ENCODE assay signal across 16 cellular contexts in the genomic region with DNA sequence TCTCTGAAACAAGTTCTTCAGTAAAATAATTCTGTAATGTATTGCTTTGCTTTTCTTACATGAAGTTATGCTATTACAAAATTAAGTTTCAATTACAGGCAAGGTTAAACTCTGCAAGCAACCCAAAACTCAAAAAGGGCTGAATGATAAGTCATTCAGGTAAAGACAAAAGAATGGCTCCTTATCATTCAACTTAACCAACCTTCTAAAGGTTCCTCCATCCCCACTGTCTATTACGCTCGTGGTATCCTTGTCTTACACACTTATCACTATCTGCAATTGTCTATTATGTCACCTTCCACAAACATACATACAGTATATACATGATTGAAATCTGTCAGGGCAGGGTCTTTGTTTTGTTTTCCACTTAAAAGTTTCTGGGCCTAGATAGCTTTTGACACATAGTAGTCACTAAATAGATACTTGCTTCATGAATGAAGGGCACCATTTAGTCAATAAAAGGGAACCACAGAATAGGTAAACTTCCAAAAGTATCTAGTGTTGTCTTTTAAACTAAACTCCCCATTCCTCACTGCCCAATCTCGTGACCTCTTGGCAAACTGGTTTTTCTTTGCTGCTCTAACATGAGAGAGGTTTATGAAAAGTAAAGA. TPM values are rescaled to one million over a fixed set of nuclear protein-coding genes. Genes with fewer than 3 reads are reported as not detected.
A peak's percentile ranks its signal among the peaks of the same experiment; 100 is the strongest.
DNase-seq lines count a peak whose midpoint lies in the region; ATAC-seq and TF ChIP-seq lines count a peak whose summit lies in the region.
"Had no signal": no experiment of that assay in that cellular context is flagged by ENCODE, and none has a peak within 500 bp of the region (broad histone marks: within the 10 kb centered on the region; RNA-seq: fewer than 3 reads in every experiment).

No MANE protein-coding gene starts in this region.

- BruUV-seq in MCF 10A (replicated peaks; lab: Mats Ljungman, UMichigan) (no TSS peak), mammary epithelial cell (replicated peaks; lab: Mats Ljungman, UMichigan) (no TSS peak), IMR-90 (replicated peaks; lab: Mats Ljungman, UMichigan) (no TSS peak)

- no peak overlapping the region for H4K8ac ChIP-seq in IMR-90 (ENCODE audit: low read depth in 2 of 2, low read length in 2 of 2)

- H2BK5ac ChIP-seq in IMR-90 (ENCODE audit: low read depth, low read length, poor library complexity, severe bottlenecking) = no peak overlapping the region

- 95% methylated on average over 3 of the region's 3 CpGs for WGBS in mammary epithelial cell (ENCODE audit: low coverage, missing lambda C conversion rate)
- WGBS in IMR-90 (ENCODE audit: extremely low coverage in 2 of 2, insufficient read length in 1 of 2), 2 experiments = no CpG with 5 or more reads among the region's 3 CpGs

- no peaks in the 10 kb centered on the region for H3K27me3 Mint-ChIP-seq in MCF 10A (ENCODE audit: insufficient read depth, unreplicated experiment)
- no peaks in the 10 kb centered on the region for H3K27me3 Mint-ChIP-seq in central memory CD8-positive, alpha-beta T cell
- no peaks in the 10 kb centered on the region for H3K27me3 Mint-ChIP-seq in stimulated activated naive B cell treated with anti-CD40 and anti-IgM and Interleukin-4, amounts not matched to agents 10 μg/mL and 1 μg/mL and 100 μg/mL, for 72 hours

- H3K23ac ChIP-seq in IMR-90 (ENCODE audit: low read depth, low read length) = 0 out of 2 replicates have a peak overlapping the region, but pooled peaks have one; percentile 16

- no peak overlapping the region for H4K91ac ChIP-seq in IMR-90 (ENCODE audit: insufficient read depth, low read depth, low read length)

- H3K4ac ChIP-seq in IMR-90 (ENCODE audit: low read depth, low read length) = no peak overlapping the region

- no peak overlapping the region for H3K4me3 Mint-ChIP-seq in MCF 10A (ENCODE audit: unreplicated experiment)
- no peak overlapping the region for H3K4me3 Mint-ChIP-seq in central memory CD8-positive, alpha-beta T cell
- no peak overlapping the region for H3K4me3 Mint-ChIP-seq in stimulated activated naive B cell treated with anti-CD40 and anti-IgM and Interleukin-4, amounts not matched to agents 10 μg/mL and 1 μg/mL and 100 μg/mL, for 72 hours
- H3K4me3 Mint-ChIP-seq: brain had no signal

- no peak overlapping the region for H2BK120ac ChIP-seq in IMR-90 (ENCODE audit: low read depth, low read length)

- H3K27ac Mint-ChIP-seq in MCF 10A (ENCODE audit: low read depth, unreplicated experiment) = peak overlapping the region; percentile 49
- H3K27ac Mint-ChIP-seq in central memory CD8-positive, alpha-beta T cell (ENCODE audit: low read depth) = peak overlapping the region; percentile 36
- H3K27ac Mint-ChIP-seq in stimulated activated naive B cell treated with anti-CD40 and anti-IgM and Interleukin-4, amounts not matched to agents 10 μg/mL and 1 μg/mL and 100 μg/mL, for 72 hours = peak overlapping the region; percentile 79

- H3K36me3 Mint-ChIP-seq in MCF 10A (ENCODE audit: insufficient read depth, unreplicated experiment) = peaks cover 84% of the 10 kb centered on the region
- H3K36me3 Mint-ChIP-seq in central memory CD8-positive, alpha-beta T cell (ENCODE audit: insufficient read depth) = peaks cover 68% of the 10 kb centered on the region
- H3K36me3 Mint-ChIP-seq in stimulated activated naive B cell treated with anti-CD40 and anti-IgM and Interleukin-4, amounts not matched to agents 10 μg/mL and 1 μg/mL and 100 μg/mL, for 72 hours = peaks cover 50 to 72% of the 10 kb centered on the region in 2 donors

- H3K27me3 ChIP-seq in mammary epithelial cell (ENCODE audit: insufficient read depth, low read length) = no peaks in the 10 kb centered on the region
- H3K27me3 ChIP-seq in IMR-90 (ENCODE audit: control insufficient read depth, insufficient read depth, low read length) = no peaks in the 10 kb centered on the region
- H3K27me3 ChIP-seq: ovary had no signal

- no peak overlapping the region for H3K56ac ChIP-seq in IMR-90 (ENCODE audit: extremely low read depth, insufficient read depth, low read length)

- ATAC-seq in IMR-90 (ENCODE audit: low read depth) = no peak
- ATAC-seq in central memory CD8-positive, alpha-beta T cell (replicated peaks; ENCODE audit: extremely low read depth, poor library complexity, severe bottlenecking) = no peak
- ATAC-seq in stimulated activated naive B cell treated with anti-CD40 and anti-IgM and Interleukin-4, amounts not matched to agents 10 μg/mL and 1 μg/mL and 100 μg/mL, for 72 hours (replicated peaks) = no peak
- no peak for ATAC-seq in GM21717 (IDR thresholded peaks at IDR 0.05; ENCODE audit: unreplicated experiment)
- no peak for ATAC-seq in GM21390 (IDR thresholded peaks at IDR 0.05; ENCODE audit: unreplicated experiment)
- ATAC-seq in GM21786 (IDR thresholded peaks at IDR 0.05; ENCODE audit: unreplicated experiment) = no peak

- CTCF ChIA-PET in MCF 10A (lab: Yijun Ruan, JAX) = interaction anchor here (1.1 kb wide), 1 partner anchor 11 kb away, joined by 4 read pairs; no protein-coding TSS in a partner anchor
- CTCF ChIA-PET in mammary epithelial cell (lab: Charles Lee; ENCODE audit: low non-redundant PET) = no interaction called here
- CTCF ChIA-PET in IMR-90 (lab: Yijun Ruan, JAX) = no interaction called here

- peaks cover 60% of the 10 kb centered on the region for H3K36me3 ChIP-seq in mammary epithelial cell (ENCODE audit: insufficient read depth, low read length)
- H3K36me3 ChIP-seq in IMR-90 (ENCODE audit: control insufficient read depth, insufficient read depth, low read length) = peaks cover 59% of the 10 kb centered on the region
- H3K36me3 ChIP-seq: ovary had no signal

- peak; percentile 14; the same call in 1 of the 2 replicates for TF ChIP-seq POLR2A in IMR-90 (IDR thresholded peaks at IDR 0.05; ENCODE audit: low read depth, low read length)

- peaks cover 2% of the 10 kb centered on the region; the same call in 1 of the 2 replicates for H3K9me1 ChIP-seq in IMR-90 (ENCODE audit: insufficient read depth, low read length)

- no peak for TF ChIP-seq RAD21 in IMR-90 (IDR thresholded peaks at IDR 0.05; ENCODE audit: low read length)

- H3K27ac ChIP-seq in mammary epithelial cell (ENCODE audit: insufficient read depth, low read depth, low read length) (no peak overlapping the region), IMR-90 (ENCODE audit: insufficient read depth, low read length) (no peak overlapping the region)
- H3K27ac ChIP-seq: ovary, skin epidermis had no signal

- no peak overlapping the region for H3K4me2 ChIP-seq in mammary epithelial cell (ENCODE audit: insufficient read depth, low read depth, low read length)
- no peak overlapping the region for H3K4me2 ChIP-seq in IMR-90 (ENCODE audit: low read depth, low read length)

- H2BK15ac ChIP-seq in IMR-90 (ENCODE audit: low read depth, low read length) = no peak overlapping the region

- in situ Hi-C loops in mammary epithelial cell (cut with MboI; ENCODE audit: low sequenced_read_pairs in 2 of 2) = no loop called here
- in situ Hi-C loops in IMR-90 (cut with MboI; ENCODE audit: low sequenced_read_pairs) = no loop called here

- POLR2A ChIA-PET in MCF 10A (lab: Yijun Ruan, JAX) = interaction anchor here (1.2 to 2.9 kb wide), 2 partner anchors 31 to 229 kb away, joined by 3 to 12 read pairs; no protein-coding TSS in a partner anchor
- POLR2A ChIA-PET in IMR-90 (lab: Charles Lee; ENCODE audit: unreplicated experiment) = no interaction called here

- H2AK5ac ChIP-seq in IMR-90 (ENCODE audit: low read depth, low read length) = no peak overlapping the region

- H3K4me3 ChIP-seq in mammary epithelial cell (replicated peaks in 1 of 3; ENCODE audit: insufficient read depth in 1 of 3, low read depth in 2 of 3, low read length in 3 of 3) (no peak overlapping the region), IMR-90 (ENCODE audit: insufficient read depth, low read depth, low read length) (no peak overlapping the region)
- H3K4me3 ChIP-seq: ovary, skin epidermis had no signal

- no peak overlapping the region for H4K5ac ChIP-seq in IMR-90 (ENCODE audit: low read depth, low read length)

- DNase-seq in MCF 10A (ENCODE audit: unreplicated experiment) = no peak
- DNase-seq in mammary epithelial cell = no peak
- no peak for DNase-seq in IMR-90
- DNase-seq in central memory CD8-positive, alpha-beta T cell (ENCODE audit: low spot score in 2 of 2) = no peak
- DNase-seq in stimulated activated naive B cell treated with anti-CD40 and anti-IgM and Interleukin-4, amounts not matched to agents 10 μg/mL and 1 μg/mL and 100 μg/mL, for 72 hours = no peak
- DNase-seq: activated CD4-positive, alpha-beta T cell treated with anti-CD3 and anti-CD28 coated beads, Interleukin-2, amount 50 U/mL, for 48 hours; activated effector memory CD4-positive, alpha-beta T cell treated with anti-CD3 and anti-CD28 coated beads, Interleukin-2, amount 50 U/mL, for 16 hours; Calu3; NCI-H187 treated with DMSO at 0.1 percent for 48 hours; NCI-H446 treated with DMSO at 0.1 percent for 48 hours; ovary had no signal

- H3K9ac ChIP-seq in mammary epithelial cell (ENCODE audit: insufficient read depth, low read length) (no peak overlapping the region), IMR-90 (ENCODE audit: low read depth, low read length) (no peak overlapping the region)

- H3K9me3 Mint-ChIP-seq in MCF 10A (ENCODE audit: unreplicated experiment) = no peaks in the 10 kb centered on the region
- no peaks in the 10 kb centered on the region for H3K9me3 Mint-ChIP-seq in central memory CD8-positive, alpha-beta T cell
- no peaks in the 10 kb centered on the region for H3K9me3 Mint-ChIP-seq in stimulated activated naive B cell treated with anti-CD40 and anti-IgM and Interleukin-4, amounts not matched to agents 10 μg/mL and 1 μg/mL and 100 μg/mL, for 72 hours
- H3K9me3 Mint-ChIP-seq: brain had no signal

- H2AFZ ChIP-seq in mammary epithelial cell (ENCODE audit: low read depth, low read length) = no peak overlapping the region
- no peak overlapping the region for H2AFZ ChIP-seq in IMR-90 (replicated peaks; ENCODE audit: low read length, poor library complexity)

- peaks cover 14% of the 10 kb centered on the region for H3K4me1 ChIP-seq in mammary epithelial cell (ENCODE audit: insufficient read depth, low read length)
- H3K4me1 ChIP-seq in IMR-90 (ENCODE audit: control insufficient read depth, insufficient read depth, low read length) = no peaks in the 10 kb centered on the region; the same call in 1 of the 2 replicates

- no peak overlapping the region for H3K14ac ChIP-seq in IMR-90 (replicated peaks; ENCODE audit: low read depth, low read length)

- H3K9me3 ChIP-seq in mammary epithelial cell (replicated peaks; ENCODE audit: insufficient read depth, low read length) (no peaks in the 10 kb centered on the region), IMR-90 (ENCODE audit: control insufficient read depth, insufficient read depth, low read length) (no peaks in the 10 kb centered on the region)
- H3K9me3 ChIP-seq: ovary had no signal

- H3K4me1 Mint-ChIP-seq in MCF 10A (ENCODE audit: insufficient read depth, unreplicated experiment) = peaks cover 24% of the 10 kb centered on the region
- H3K4me1 Mint-ChIP-seq in central memory CD8-positive, alpha-beta T cell = peaks cover 42% of the 10 kb centered on the region
- peaks cover 24 to 46% of the 10 kb centered on the region in 2 donors for H3K4me1 Mint-ChIP-seq in stimulated activated naive B cell treated with anti-CD40 and anti-IgM and Interleukin-4, amounts not matched to agents 10 μg/mL and 1 μg/mL and 100 μg/mL, for 72 hours

- H2BK20ac ChIP-seq in IMR-90 (ENCODE audit: low read depth, low read length) = no peak overlapping the region

- intact Hi-C loops in MCF 10A (cut with micrococcal nuclease) = no loop called here
- intact Hi-C loops in mammary epithelial cell (cut with micrococcal nuclease) = no loop called here
- intact Hi-C loops in IMR-90 (cut with micrococcal nuclease) = no loop called here

- peaks cover 25 to 68% of the 10 kb centered on the region in 2 experiments for H3K79me1 ChIP-seq in IMR-90 (ENCODE audit: low read depth in 1 of 2, low read length in 2 of 2)

- H2AK9ac ChIP-seq in IMR-90 (replicated peaks; ENCODE audit: low read depth, low read length, poor library complexity) = no peak overlapping the region

- dilution Hi-C loops in mammary epithelial cell (cut with HindIII; ENCODE audit: low sequenced_read_pairs) (no loop called here), IMR-90 (cut with HindIII; ENCODE audit: low sequenced_read_pairs, unreplicated experiment) (no loop called here)

- H3K18ac ChIP-seq in IMR-90 (ENCODE audit: low read depth, low read length) = no peak overlapping the region

- TF ChIP-seq CTCF in MCF 10A (IDR thresholded peaks at IDR 0.05; ENCODE audit: unreplicated experiment) = no peak
- no peak for TF ChIP-seq CTCF in mammary epithelial cell (conservative IDR thresholded peaks at IDR 0.05 in 1 of 2, IDR thresholded peaks at IDR 0.05 in 1 of 2; ENCODE audit: extremely low read depth in 1 of 2, insufficient read depth in 1 of 2, low read depth in 1 of 2, low read length in 2 of 2)
- TF ChIP-seq CTCF in IMR-90 (conservative IDR thresholded peaks at IDR 0.05; ENCODE audit: low read depth, low read length) = no peak

- peaks cover 16% of the 10 kb centered on the region for H4K20me1 ChIP-seq in mammary epithelial cell (ENCODE audit: insufficient read depth, low read length)
- peaks cover 77% of the 10 kb centered on the region for H4K20me1 ChIP-seq in IMR-90 (ENCODE audit: insufficient read depth, low read length)

- H3K79me2 ChIP-seq in mammary epithelial cell (ENCODE audit: insufficient read depth, low read length) = peaks cover 46% of the 10 kb centered on the region

RNA-seq across cellular contexts. Expression of a gene that starts 6.9 kb away (rescaled TPM):
- total RNA-seq in MCF 10A (2022) = 2,063 and 2,180 TPM in 2 replicates
- 1,000 to 10,000 TPM in 1 of 2 donors, 100 to 1,000 TPM in 1; 257 to 1,240 TPM for total RNA-seq in mammary epithelial cell
- polyA plus RNA-seq in mammary epithelial cell = 508 TPM
- polyA minus RNA-seq in mammary epithelial cell = 1,443 TPM
- total RNA-seq in IMR-90 (2012; rRNA removed) = 35.3 and 68.6 TPM in 2 replicates
- polyA plus RNA-seq in IMR-90 (2012; rRNA removed) = 294 and 551 TPM in 2 replicates
- polyA plus RNA-seq in IMR-90 (2012; cell fraction: cytosol; rRNA removed) = 107 and 412 TPM in 2 replicates
- polyA plus RNA-seq in IMR-90 (2012; cell fraction: nucleus; rRNA removed; ENCODE audit: low replicate concordance) = 28.1 and 181 TPM in 2 replicates

RNA-seq across cellular contexts. Expression of a gene that starts 13.0 kb away (rescaled TPM):
- total RNA-seq in MCF 10A (2022) (5.6 and 6.6 TPM in 2 replicates), mammary epithelial cell (1 to 10 TPM in 1 of 2 donors, under 1 TPM in 1; 0.67 to 2.1 TPM), IMR-90 (2012; rRNA removed) (4.2 and 4.3 TPM in 2 replicates)
- polyA plus RNA-seq in mammary epithelial cell (3.8 TPM), IMR-90 (2012; rRNA removed) (1.5 and 1.8 TPM in 2 replicates)
- 16.0 TPM for polyA minus RNA-seq in mammary epithelial cell
- polyA plus RNA-seq in IMR-90 (2012; cell fraction: cytosol; rRNA removed) = 0.46 and 0.63 TPM in 2 replicates
- 0.18 and 1.3 TPM in 2 replicates for polyA plus RNA-seq in IMR-90 (2012; cell fraction: nucleus; rRNA removed; ENCODE audit: low replicate concordance)

RNA-seq across cellular contexts. Expression of a gene that starts 30.0 kb away (rescaled TPM):
- total RNA-seq in MCF 10A (2022) (58.1 and 62.7 TPM in 2 replicates), mammary epithelial cell (10 to 100 TPM; 55.7 to 73.4 TPM), IMR-90 (2012; rRNA removed) (94.1 and 129 TPM in 2 replicates)
- polyA plus RNA-seq in mammary epithelial cell (30.4 TPM), IMR-90 (2012; rRNA removed) (38.9 and 47.7 TPM in 2 replicates)
- 27.6 TPM for polyA minus RNA-seq in mammary epithelial cell
- 5.5 and 8.8 TPM in 2 replicates for polyA plus RNA-seq in IMR-90 (2012; cell fraction: cytosol; rRNA removed)
- polyA plus RNA-seq in IMR-90 (2012; cell fraction: nucleus; rRNA removed; ENCODE audit: low replicate concordance) = 25.9 and 134 TPM in 2 replicates
